Comparison of ENCODE assay signal across 1 cellular context in genomic region chr1:210373878-210374599, GRCh38.
A peak's percentile ranks its signal among the peaks of the same experiment; 100 is the strongest.
TF ChIP-seq lines count a peak whose summit lies in the region.

No MANE protein-coding gene starts in this region.

TF ChIP-seq in HepG2, 621 proteins besides CTCF, POLR2A, EP300 and RAD21 (continued from another document):
- no peak for TF ChIP-seq NCOA1 (CRISPR knock-in tag; IDR thresholded peaks at IDR 0.05)
- TF ChIP-seq ATF1 (CRISPR knock-in tag; IDR thresholded peaks at IDR 0.05), result peak; percentile 72; the same call in 1 of the 2 replicates
- 0 out of 2 replicates have a peak, but pooled peaks have one; percentile 90 for TF ChIP-seq TOE1 (CRISPR knock-in tag; IDR thresholded peaks at IDR 0.05)
- TF ChIP-seq ARNT2 (CRISPR knock-in tag; IDR thresholded peaks at IDR 0.05; ENCODE audit: low read depth), result no peak
- TF ChIP-seq ZFP41 (CRISPR knock-in tag; IDR thresholded peaks at IDR 0.05; ENCODE audit: borderline replicate concordance), result no peak
- TF ChIP-seq CHD4 (IDR thresholded peaks at IDR 0.05; ENCODE audit: borderline replicate concordance, low read length), result no peak; the same call in 1 of the 2 replicates
- TF ChIP-seq, protein P1, sequence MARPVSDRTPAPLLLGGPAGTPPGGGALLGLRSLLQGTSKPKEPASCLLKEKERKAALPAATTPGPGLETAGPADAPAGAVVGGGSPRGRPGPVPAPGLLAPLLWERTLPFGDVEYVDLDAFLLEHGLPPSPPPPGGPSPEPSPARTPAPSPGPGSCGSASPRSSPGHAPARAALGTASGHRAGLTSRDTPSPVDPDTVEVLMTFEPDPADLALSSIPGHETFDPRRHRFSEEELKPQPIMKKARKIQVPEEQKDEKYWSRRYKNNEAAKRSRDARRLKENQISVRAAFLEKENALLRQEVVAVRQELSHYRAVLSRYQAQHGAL (CRISPR knock-in tag; IDR thresholded peaks at IDR 0.05; ENCODE audit: not compliant biosample characterization), result no peak
- TF ChIP-seq ZNF784 (CRISPR knock-in tag; IDR thresholded peaks at IDR 0.05; ENCODE audit: borderline replicate concordance), result no peak
- peak; percentile 91 for TF ChIP-seq RFX5 (IDR thresholded peaks at IDR 0.05; ENCODE audit: low read depth, low read length)
- TF ChIP-seq PRDM15 (CRISPR knock-in tag; IDR thresholded peaks at IDR 0.05), result no peak
- no peak for TF ChIP-seq KAT2B (IDR thresholded peaks at IDR 0.05; ENCODE audit: borderline replicate concordance, low read depth, low read length)
- no peak for TF ChIP-seq JDP2 (CRISPR knock-in tag; IDR thresholded peaks at IDR 0.05; ENCODE audit: borderline replicate concordance)
- no peak for TF ChIP-seq FOXC1 (CRISPR knock-in tag; IDR thresholded peaks at IDR 0.05; ENCODE audit: borderline replicate concordance)
- TF ChIP-seq ZNF883 (CRISPR knock-in tag; IDR thresholded peaks at IDR 0.05; ENCODE audit: not compliant biosample characterization), result no peak
- no peak for TF ChIP-seq NFRKB (IDR thresholded peaks at IDR 0.05)
- no peak for TF ChIP-seq ZBTB39 (CRISPR knock-in tag; IDR thresholded peaks at IDR 0.05)
- peak; percentile 71 for TF ChIP-seq SAP130 (CRISPR knock-in tag; IDR thresholded peaks at IDR 0.05; ENCODE audit: low read depth)
- no peak for TF ChIP-seq MNT (IDR thresholded peaks at IDR 0.05)
- no peak for TF ChIP-seq ZNF782 (CRISPR knock-in tag; IDR thresholded peaks at IDR 0.05; ENCODE audit: borderline replicate concordance)
- TF ChIP-seq RFXANK (CRISPR knock-in tag; IDR thresholded peaks at IDR 0.05), result peak; percentile 61; the same call in 1 of the 2 replicates
- TF ChIP-seq ZNF160 (CRISPR knock-in tag; IDR thresholded peaks at IDR 0.05), result no peak
- TF ChIP-seq, protein P2, sequence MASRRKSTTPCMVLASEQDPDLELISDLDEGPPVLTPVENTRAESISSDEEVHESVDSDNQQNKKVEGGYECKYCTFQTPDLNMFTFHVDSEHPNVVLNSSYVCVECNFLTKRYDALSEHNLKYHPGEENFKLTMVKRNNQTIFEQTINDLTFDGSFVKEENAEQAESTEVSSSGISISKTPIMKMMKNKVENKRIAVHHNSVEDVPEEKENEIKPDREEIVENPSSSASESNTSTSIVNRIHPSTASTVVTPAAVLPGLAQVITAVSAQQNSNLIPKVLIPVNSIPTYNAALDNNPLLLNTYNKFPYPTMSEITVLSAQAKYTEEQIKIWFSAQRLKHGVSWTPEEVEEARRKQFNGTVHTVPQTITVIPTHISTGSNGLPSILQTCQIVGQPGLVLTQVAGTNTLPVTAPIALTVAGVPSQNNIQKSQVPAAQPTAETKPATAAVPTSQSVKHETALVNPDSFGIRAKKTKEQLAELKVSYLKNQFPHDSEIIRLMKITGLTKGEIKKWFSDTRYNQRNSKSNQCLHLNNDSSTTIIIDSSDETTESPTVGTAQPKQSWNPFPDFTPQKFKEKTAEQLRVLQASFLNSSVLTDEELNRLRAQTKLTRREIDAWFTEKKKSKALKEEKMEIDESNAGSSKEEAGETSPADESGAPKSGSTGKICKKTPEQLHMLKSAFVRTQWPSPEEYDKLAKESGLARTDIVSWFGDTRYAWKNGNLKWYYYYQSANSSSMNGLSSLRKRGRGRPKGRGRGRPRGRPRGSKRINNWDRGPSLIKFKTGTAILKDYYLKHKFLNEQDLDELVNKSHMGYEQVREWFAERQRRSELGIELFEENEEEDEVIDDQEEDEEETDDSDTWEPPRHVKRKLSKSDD (CRISPR knock-in tag; IDR thresholded peaks at IDR 0.05; ENCODE audit: low read depth), result no peak
- TF ChIP-seq ZNF589 (CRISPR knock-in tag; conservative IDR thresholded peaks at IDR 0.05), result no peak
- TF ChIP-seq SNAPC2 (CRISPR knock-in tag; IDR thresholded peaks at IDR 0.05), result peak; percentile 100
- TF ChIP-seq ZNF460 (CRISPR knock-in tag; IDR thresholded peaks at IDR 0.05; ENCODE audit: borderline replicate concordance), result no peak; the same call in 1 of the 2 replicates
- no peak for TF ChIP-seq ISX (CRISPR knock-in tag; conservative IDR thresholded peaks at IDR 0.05)
- TF ChIP-seq FIP1L1 (IDR thresholded peaks at IDR 0.05; ENCODE audit: borderline replicate concordance, insufficient read depth, low read depth, low read length), result no peak
- TF ChIP-seq RXRB (CRISPR knock-in tag; IDR thresholded peaks at IDR 0.05; ENCODE audit: borderline replicate concordance), result peak; percentile 85
- 0 out of 2 replicates have a peak, but pooled peaks have one; percentile 47 for TF ChIP-seq ZNF747 (CRISPR knock-in tag; IDR thresholded peaks at IDR 0.05; ENCODE audit: borderline replicate concordance)
- no peak for TF ChIP-seq DZIP1 (CRISPR knock-in tag; IDR thresholded peaks at IDR 0.05)
- no peak for TF ChIP-seq ZNF17 (CRISPR knock-in tag; IDR thresholded peaks at IDR 0.05)
- TF ChIP-seq ZSCAN30 (CRISPR knock-in tag; IDR thresholded peaks at IDR 0.05), result no peak
- no peak for TF ChIP-seq NFYB (CRISPR knock-in tag; IDR thresholded peaks at IDR 0.05)
- peak; percentile 81; the same call in 1 of the 2 replicates for TF ChIP-seq DPF2 (CRISPR knock-in tag; IDR thresholded peaks at IDR 0.05; ENCODE audit: borderline replicate concordance, low read depth)
- TF ChIP-seq ZNF816 (CRISPR knock-in tag; IDR thresholded peaks at IDR 0.05; ENCODE audit: borderline replicate concordance), result no peak
- TF ChIP-seq ZNF441 (CRISPR knock-in tag; IDR thresholded peaks at IDR 0.05; ENCODE audit: borderline replicate concordance), result no peak
- no peak for TF ChIP-seq TEAD2 (CRISPR knock-in tag; IDR thresholded peaks at IDR 0.05)
- TF ChIP-seq ZFP36L1 (CRISPR knock-in tag; IDR thresholded peaks at IDR 0.05), result 0 out of 2 replicates have a peak, but pooled peaks have one; percentile 54
- no peak for TF ChIP-seq ZNF672 (CRISPR knock-in tag; IDR thresholded peaks at IDR 0.05)
- TF ChIP-seq CREB1 (IDR thresholded peaks at IDR 0.05), result 0 out of 2 replicates have a peak, but pooled peaks have one; percentile 4
- TF ChIP-seq CREB1 (CRISPR knock-in tag; IDR thresholded peaks at IDR 0.05), result peak; percentile 76
